In genomic region chr2:37774976-37775907, GRCh38 we compare ENCODE assay signal across 15 cellular contexts.
DNase-seq lines count a peak whose midpoint lies in the region; ATAC-seq and TF ChIP-seq lines count a peak whose summit lies in the region.
"Had no signal": no experiment of that assay in that cellular context is flagged by ENCODE, and none has a peak within 500 bp of the region (broad histone marks: within the 10 kb centered on the region; RNA-seq: fewer than 3 reads in every experiment).

No MANE protein-coding gene starts in this region.

- H3K79me1 ChIP-seq in IMR-90 (ENCODE audit: low read depth in 1 of 2, low read length in 2 of 2): peaks cover 14 to 71% of the 10 kb centered on the region in 2 experiments; a peak in 3 of 4 replicates

- POLR2A ChIA-PET in IMR-90 (lab: Charles Lee; ENCODE audit: unreplicated experiment) (interaction anchor here (0.6 to 0.7 kb wide), 3 partner anchors 106 to 172 kb away, joined by 4 to 6 read pairs (median 5); no protein-coding TSS in a partner anchor), MCF 10A (lab: Yijun Ruan, JAX) (interaction anchor here (1.6 kb wide), 1 partner anchor 10 kb away, joined by 3 read pairs; no protein-coding TSS in a partner anchor)
- POLR2A ChIA-PET in naive thymus-derived CD8-positive, alpha-beta T cell (lab: Charles Lee): no interaction called here

- H3K9ac ChIP-seq in IMR-90 (ENCODE audit: low read depth, low read length): peak overlapping the region; percentile 52; the same call in 1 of the 2 replicates
- H3K9ac ChIP-seq: KMS-11 had no signal

- no peaks in the 10 kb centered on the region for H3K36me3 Mint-ChIP-seq in MCF 10A (ENCODE audit: insufficient read depth, unreplicated experiment)
- peaks cover 0 to 23% (median 4%) of the 10 kb centered on the region in 3 donors for H3K36me3 Mint-ChIP-seq in naive thymus-derived CD8-positive, alpha-beta T cell
- H3K36me3 Mint-ChIP-seq: stimulated activated effector memory CD8-positive, alpha-beta T cell treated with anti-CD3 and anti-CD28 coated beads, Interleukin-12 subunit alpha, Interleukin-12 subunit beta, amount 100 ng/mL, for 72 hours had no signal

- peaks cover 38% of the 10 kb centered on the region for H3K4me1 Mint-ChIP-seq in MCF 10A (ENCODE audit: insufficient read depth, unreplicated experiment)
- no peaks in the 10 kb centered on the region for H3K4me1 Mint-ChIP-seq in naive thymus-derived CD8-positive, alpha-beta T cell
- H3K4me1 Mint-ChIP-seq: stimulated activated effector memory CD8-positive, alpha-beta T cell treated with anti-CD3 and anti-CD28 coated beads, Interleukin-12 subunit alpha, Interleukin-12 subunit beta, amount 100 ng/mL, for 72 hours had no signal

- peak overlapping the region; percentile 93 for H3K18ac ChIP-seq in IMR-90 (ENCODE audit: low read depth, low read length)

- no CpG with 5 or more reads among the region's 9 CpGs for WGBS in IMR-90 (ENCODE audit: extremely low coverage in 2 of 2, insufficient read length in 1 of 2), 2 experiments
- 85 to 95% methylated on average over 2 to 3 of the region's 9 CpGs for WGBS in mesodermal cell (ENCODE audit: insufficient coverage in 2 of 2), 2 experiments

- H3K27me3 ChIP-seq in IMR-90 (ENCODE audit: control insufficient read depth, insufficient read depth, low read length) (no peaks in the 10 kb centered on the region), thoracic aorta (replicated peaks; ENCODE audit: insufficient read depth) (no peaks in the 10 kb centered on the region)

- peak overlapping the region; percentile 99 for H3K4ac ChIP-seq in IMR-90 (ENCODE audit: low read depth, low read length)

- H3K27ac Mint-ChIP-seq in MCF 10A (ENCODE audit: low read depth, unreplicated experiment): peak overlapping the region; percentile 64
- H3K27ac Mint-ChIP-seq in naive thymus-derived CD8-positive, alpha-beta T cell: peak overlapping the region in 1 of 10 donors; percentile 64
- H3K27ac Mint-ChIP-seq: activated T-helper 2 cell treated with anti-CD3 and anti-CD28 coated beads, Interferon-gamma antibody, Interleukin-2, Interleukin-4, amounts not matched to agents 10 μg/mL and 5 μg/mL and 100 μg/mL, durations not matched to agents 14 hours and 24 hours and 36 hours; stimulated activated effector memory CD8-positive, alpha-beta T cell treated with anti-CD3 and anti-CD28 coated beads, Interleukin-12 subunit alpha, Interleukin-12 subunit beta, amount 100 ng/mL, for 72 hours; T-helper 17 cell had no signal

- H3K4me3 ChIP-seq in IMR-90 (ENCODE audit: insufficient read depth, low read depth, low read length) (no peak overlapping the region), mesodermal cell (ENCODE audit: extremely low read depth, insufficient read depth, low read length, poor library complexity, severe bottlenecking) (no peak overlapping the region), thoracic aorta (no peak overlapping the region)

- peak overlapping the region; percentile 98 for H2BK5ac ChIP-seq in IMR-90 (ENCODE audit: low read depth, low read length, poor library complexity, severe bottlenecking)

- H3K27ac ChIP-seq in IMR-90 (ENCODE audit: insufficient read depth, low read length) (peak overlapping the region; percentile 69), mesodermal cell (ENCODE audit: low read depth, low read length, severe bottlenecking) (peak overlapping the region; percentile 97), thoracic aorta (peak overlapping the region; percentile 68 to 78)
- H3K27ac ChIP-seq: KMS-11 had no signal

- CTCF ChIA-PET in IMR-90 (lab: Yijun Ruan, JAX): no interaction called here
- CTCF ChIA-PET in MCF 10A (lab: Yijun Ruan, JAX): interaction anchor here (0.6 to 1.7 kb wide), 4 partner anchors 11 to 335 kb away, joined by 3 to 7 read pairs (median 4); no protein-coding TSS in a partner anchor

- H3K27me3 Mint-ChIP-seq in MCF 10A (ENCODE audit: insufficient read depth, unreplicated experiment): no peaks in the 10 kb centered on the region
- H3K27me3 Mint-ChIP-seq in naive thymus-derived CD8-positive, alpha-beta T cell: peaks cover 0 to 4% (median 0%) of the 10 kb centered on the region in 5 donors
- H3K27me3 Mint-ChIP-seq: T-helper 17 cell had no signal

- TF ChIP-seq POLR2A in IMR-90 (IDR thresholded peaks at IDR 0.05; ENCODE audit: low read depth, low read length): no peak

- ATAC-seq in IMR-90 (ENCODE audit: low read depth): no peak
- ATAC-seq in thoracic aorta (ENCODE audit: insufficient number of reproducible peaks, low FRiP score, low read depth): no peak
- ATAC-seq in naive thymus-derived CD8-positive, alpha-beta T cell: no peak
- ATAC-seq: stimulated activated effector memory CD8-positive, alpha-beta T cell treated with anti-CD3 and anti-CD28 coated beads, Interleukin-12 subunit alpha, Interleukin-12 subunit beta, amount 100 ng/mL, for 72 hours; T-helper 17 cell had no signal

- intact Hi-C loops in IMR-90 (cut with micrococcal nuclease): no loop called here
- intact Hi-C loops in MCF 10A (cut with micrococcal nuclease): no loop called here
- intact Hi-C loops in posterior cingulate gyrus (cut with DNase I): no loop called here

- H4K20me1 ChIP-seq in IMR-90 (ENCODE audit: insufficient read depth, low read length): no peaks in the 10 kb centered on the region

- H3K9me3 ChIP-seq in IMR-90 (ENCODE audit: control insufficient read depth, insufficient read depth, low read length) (no peaks in the 10 kb centered on the region), mesodermal cell (ENCODE audit: control insufficient read depth, low read length) (peaks cover 11% of the 10 kb centered on the region), thoracic aorta (no peaks in the 10 kb centered on the region)

- peak overlapping the region; percentile 66 for H2AK9ac ChIP-seq in IMR-90 (replicated peaks; ENCODE audit: low read depth, low read length, poor library complexity)

- H2AFZ ChIP-seq in IMR-90 (replicated peaks; ENCODE audit: low read length, poor library complexity): no peak overlapping the region

- peak overlapping the region; percentile 50; the same call in 1 of the 2 replicates for H3K4me2 ChIP-seq in IMR-90 (ENCODE audit: low read depth, low read length)
- H3K4me2 ChIP-seq: KMS-11 had no signal

- H2BK20ac ChIP-seq in IMR-90 (ENCODE audit: low read depth, low read length): peak overlapping the region; percentile 99

- peak overlapping the region; percentile 100 for H2BK120ac ChIP-seq in IMR-90 (ENCODE audit: low read depth, low read length)

- H3K9me3 Mint-ChIP-seq in MCF 10A (ENCODE audit: unreplicated experiment): no peaks in the 10 kb centered on the region
- H3K9me3 Mint-ChIP-seq in naive thymus-derived CD8-positive, alpha-beta T cell: peaks cover 0 to 24% (median 3%) of the 10 kb centered on the region in 9 donors
- H3K9me3 Mint-ChIP-seq: activated T-helper 2 cell treated with anti-CD3 and anti-CD28 coated beads, Interferon-gamma antibody, Interleukin-2, Interleukin-4, amounts not matched to agents 10 μg/mL and 5 μg/mL and 100 μg/mL, durations not matched to agents 14 hours and 24 hours and 36 hours; stimulated activated effector memory CD8-positive, alpha-beta T cell treated with anti-CD3 and anti-CD28 coated beads, Interleukin-12 subunit alpha, Interleukin-12 subunit beta, amount 100 ng/mL, for 72 hours had no signal

- TF ChIP-seq RAD21 in IMR-90 (IDR thresholded peaks at IDR 0.05; ENCODE audit: low read length): no peak

- peak overlapping the region; percentile 95 for H2AK5ac ChIP-seq in IMR-90 (ENCODE audit: low read depth, low read length)

- H3K56ac ChIP-seq in IMR-90 (ENCODE audit: extremely low read depth, insufficient read depth, low read length): peak overlapping the region; percentile 97; the same call in 1 of the 2 replicates

- in situ Hi-C loops in IMR-90 (cut with MboI; ENCODE audit: low sequenced_read_pairs): no loop called here

- H3K4me3 Mint-ChIP-seq in MCF 10A (ENCODE audit: unreplicated experiment): peak overlapping the region; percentile 13
- no peak overlapping the region for H3K4me3 Mint-ChIP-seq in naive thymus-derived CD8-positive, alpha-beta T cell
- H3K4me3 Mint-ChIP-seq: stimulated activated effector memory CD8-positive, alpha-beta T cell treated with anti-CD3 and anti-CD28 coated beads, Interleukin-12 subunit alpha, Interleukin-12 subunit beta, amount 100 ng/mL, for 72 hours; T-helper 17 cell had no signal

- peak overlapping the region; percentile 56 for H3K14ac ChIP-seq in IMR-90 (replicated peaks; ENCODE audit: low read depth, low read length)

- peak overlapping the region; percentile 99 for H4K91ac ChIP-seq in IMR-90 (ENCODE audit: insufficient read depth, low read depth, low read length)

- H3K36me3 ChIP-seq in IMR-90 (ENCODE audit: control insufficient read depth, insufficient read depth, low read length) (no peaks in the 10 kb centered on the region), mesodermal cell (ENCODE audit: control insufficient read depth, insufficient read depth, low read length) (no peaks in the 10 kb centered on the region), thoracic aorta (no peaks in the 10 kb centered on the region)

- TF ChIP-seq CTCF in IMR-90 (conservative IDR thresholded peaks at IDR 0.05; ENCODE audit: low read depth, low read length): no peak
- TF ChIP-seq CTCF in MCF 10A (IDR thresholded peaks at IDR 0.05; ENCODE audit: unreplicated experiment): no peak
- TF ChIP-seq CTCF in thoracic aorta (IDR thresholded peaks at IDR 0.05): no peak

- peak overlapping the region; percentile 84 for H4K5ac ChIP-seq in IMR-90 (ENCODE audit: low read depth, low read length)

- DNase-seq in IMR-90: no peak
- peak; percentile 67 for DNase-seq in MCF 10A (ENCODE audit: unreplicated experiment)
- no peak for DNase-seq in thoracic aorta (ENCODE audit: low spot score)
- DNase-seq in posterior cingulate gyrus: no peak
- no peak for DNase-seq in activated CD4-positive, CD25-positive, alpha-beta regulatory T cell treated with anti-CD3 and anti-CD28 coated beads, Interleukin-2, amount 50 U/mL, for 72 hours
- no peak for DNase-seq in naive thymus-derived CD8-positive, alpha-beta T cell
- no peak for DNase-seq in DMS 273 treated with DMSO at 0.1 percent for 48 hours (lab: John Stamatoyannopoulos, UW)
- DNase-seq: activated CD4-positive, alpha-beta T cell treated with anti-CD3 and anti-CD28 coated beads, Interleukin-2, amount 50 U/mL, for 1 hour; central memory CD4-positive, alpha-beta T cell; NCI-H187 treated with DMSO at 0.1 percent for 48 hours; T-helper 17 cell had no signal

- dilution Hi-C loops in IMR-90 (cut with HindIII; ENCODE audit: low sequenced_read_pairs, unreplicated experiment): no loop called here

- peaks cover 61% of the 10 kb centered on the region for H3K4me1 ChIP-seq in IMR-90 (ENCODE audit: control insufficient read depth, insufficient read depth, low read length)
- H3K4me1 ChIP-seq in mesodermal cell (ENCODE audit: control insufficient read depth, insufficient read depth, low read length, poor library complexity, severe bottlenecking): peaks cover 73% of the 10 kb centered on the region
- peaks cover 9 to 42% of the 10 kb centered on the region in 2 donors for H3K4me1 ChIP-seq in thoracic aorta (ENCODE audit: control insufficient read depth in 1 of 2, low read depth in 2 of 2)

- BruUV-seq in IMR-90 (replicated peaks; lab: Mats Ljungman, UMichigan) (no TSS peak), MCF 10A (replicated peaks; lab: Mats Ljungman, UMichigan) (no TSS peak)

- H3K9me1 ChIP-seq in IMR-90 (ENCODE audit: insufficient read depth, low read length): peaks cover 55% of the 10 kb centered on the region

- peak overlapping the region; percentile 80 for H2BK15ac ChIP-seq in IMR-90 (ENCODE audit: low read depth, low read length)

- H4K8ac ChIP-seq in IMR-90 (ENCODE audit: low read depth in 2 of 2, low read length in 2 of 2): peak overlapping the region; percentile 67 to 93

- H3K23ac ChIP-seq in IMR-90 (ENCODE audit: low read depth, low read length): peak overlapping the region; percentile 98
